Comparison of ENCODE assay signal across 8 cellular contexts in the genomic region with DNA sequence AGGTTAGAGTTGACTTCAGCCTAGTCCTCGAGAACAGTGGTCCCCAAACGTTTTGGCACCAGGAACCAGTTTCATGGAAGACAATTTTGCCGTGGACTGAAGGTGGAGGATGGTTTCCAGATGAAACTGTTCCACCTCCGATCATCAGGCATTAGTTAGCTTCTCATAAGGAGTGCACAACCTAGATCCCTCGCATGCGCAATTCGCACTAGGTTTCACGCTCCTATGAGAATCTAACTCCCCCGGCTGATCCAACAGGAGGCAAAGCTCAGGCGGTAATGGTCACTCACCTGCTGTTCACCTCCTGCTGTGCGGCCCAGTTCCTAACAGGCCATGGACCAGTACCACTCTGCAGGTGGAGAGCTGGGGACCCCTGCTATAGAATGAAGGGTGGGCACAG.
"Had no signal": no experiment of that assay in that cellular context is flagged by ENCODE, and none has a peak within 500 bp of the region (broad histone marks: within the 10 kb centered on the region; RNA-seq: fewer than 3 reads in every experiment).

No MANE protein-coding gene starts in this region.

- H3K4me3 ChIP-seq: GM12878 had no signal

- DNase-seq: GDM1, GF-D8 had no signal

- FAIRE-seq: G401.6, GM12878, GM12891, GM12892, GM18507, GM19239 had no signal
